ENCODE assay signal across 17 cellular contexts in genomic region chr14:61323970-61324369, GRCh38. TPM values are rescaled to one million over a fixed set of nuclear protein-coding genes. Genes with fewer than 3 reads are reported as not detected.
DNase-seq lines count a peak whose midpoint lies in the region; ATAC-seq and TF ChIP-seq lines count a peak whose summit lies in the region.
"Had no signal": no experiment of that assay in that cellular context is flagged by ENCODE, and none has a peak within 500 bp of the region (broad histone marks: within the 10 kb centered on the region; RNA-seq: fewer than 3 reads in every experiment).

No MANE protein-coding gene starts in this region.

- intact Hi-C loops in activated CD4-positive, alpha-beta T cell treated with anti-CD3 and anti-CD28 coated beads, Interleukin-2, amount 10 ng/mL, durations not matched to agents 24 days and 14 days (cut with micrococcal nuclease) = loop anchor here (1.0 to 10.0 kb wide), 4 partner anchors 27 to 131 kb away; partner anchors contain the start of gene TMEM30B
- intact Hi-C loops in stomach (cut with DNase I; ENCODE audit: low total_unique reads) = no loop called here

- no peaks in the 10 kb centered on the region for H3K27me3 ChIP-seq in RWPE2 (ENCODE audit: insufficient read depth, poor library complexity, severe bottlenecking)
- no peaks in the 10 kb centered on the region for H3K27me3 ChIP-seq in foreskin keratinocyte
- peaks cover 0 to 32% (median 10%) of the 10 kb centered on the region in 3 donors for H3K27me3 ChIP-seq in stomach
- no peaks in the 10 kb centered on the region for H3K27me3 ChIP-seq in brain microvascular endothelial cell (replicated peaks)
- H3K27me3 ChIP-seq: ovary had no signal

- in situ Hi-C loops in brain microvascular endothelial cell (cut with HindIII; ENCODE audit: low pct_ligation_motif_present, low sequenced_read_pairs) = no loop called here

- H3K36me3 ChIP-seq in RWPE2 (ENCODE audit: low read depth) = peaks cover 12% of the 10 kb centered on the region
- H3K36me3 ChIP-seq in stomach = no peaks in the 10 kb centered on the region
- no peaks in the 10 kb centered on the region for H3K36me3 ChIP-seq in brain microvascular endothelial cell (replicated peaks)
- H3K36me3 ChIP-seq: HAP-1, ovary had no signal

- TF ChIP-seq EP300 in stomach (IDR thresholded peaks at IDR 0.05) = no peak

- 69 to 78% (median 72%) methylated on average over 6 of the region's 6 CpGs for WGBS in stomach, 5 donors

- peaks cover 41% of the 10 kb centered on the region for H3K4me1 Mint-ChIP-seq in activated CD4-positive, alpha-beta T cell treated with anti-CD3 and anti-CD28 coated beads, Interleukin-2, amount 10 ng/mL, durations not matched to agents 24 days and 14 days

- peak overlapping the region; percentile 68 for H3K27ac ChIP-seq in RWPE2 (ENCODE audit: poor library complexity, severe bottlenecking)
- H3K27ac ChIP-seq in foreskin keratinocyte = peak overlapping the region; percentile 92
- peak overlapping the region in 4 of 5 donors; percentile 37 to 87 (median 81) for H3K27ac ChIP-seq in stomach
- no peak overlapping the region for H3K27ac ChIP-seq in brain microvascular endothelial cell
- H3K27ac ChIP-seq: A549, ovary had no signal

- H3K27ac Mint-ChIP-seq in activated CD4-positive, alpha-beta T cell treated with anti-CD3 and anti-CD28 coated beads, Interleukin-2, amount 10 ng/mL, durations not matched to agents 24 days and 14 days = peak overlapping the region; percentile 91
- H3K27ac Mint-ChIP-seq: stimulated activated memory B cell treated with anti-CD40 and anti-IgM and Interleukin-4, amounts not matched to agents 10 μg/mL and 1 μg/mL and 100 μg/mL, for 72 hours; WTC11 had no signal

- no peaks in the 10 kb centered on the region for H3K27me3 Mint-ChIP-seq in activated CD4-positive, alpha-beta T cell treated with anti-CD3 and anti-CD28 coated beads, Interleukin-2, amount 10 ng/mL, durations not matched to agents 24 days and 14 days

- TF ChIP-seq CTCF in RWPE2 (IDR thresholded peaks at IDR 0.05; ENCODE audit: poor library complexity, severe bottlenecking) (no peak), foreskin keratinocyte (conservative IDR thresholded peaks at IDR 0.05) (no peak), stomach (IDR thresholded peaks at IDR 0.05) (no peak), brain microvascular endothelial cell (IDR thresholded peaks at IDR 0.05; ENCODE audit: low read depth, low read length, missing control alignments) (no peak)

- peaks cover 37% of the 10 kb centered on the region for H3K36me3 Mint-ChIP-seq in activated CD4-positive, alpha-beta T cell treated with anti-CD3 and anti-CD28 coated beads, Interleukin-2, amount 10 ng/mL, durations not matched to agents 24 days and 14 days (ENCODE audit: low read depth)
- H3K36me3 Mint-ChIP-seq: stimulated activated memory B cell treated with anti-CD40 and anti-IgM and Interleukin-4, amounts not matched to agents 10 μg/mL and 1 μg/mL and 100 μg/mL, for 72 hours had no signal

- peak; percentile 63 for DNase-seq in activated CD4-positive, alpha-beta T cell treated with anti-CD3 and anti-CD28 coated beads, Interleukin-2, amount 10 ng/mL, durations not matched to agents 24 days and 14 days
- DNase-seq in activated CD4-positive, alpha-beta T cell treated with anti-CD3 and anti-CD28 coated beads, Interleukin-2, amount 50 U/mL, for 4 hours = no peak
- DNase-seq in RWPE2 (ENCODE audit: low spot score) (no peak), foreskin keratinocyte (no peak), stomach (no peak), brain microvascular endothelial cell (no peak)
- DNase-seq in stimulated activated naive CD4-positive, alpha-beta T cell (lab: John Stamatoyannopoulos, UW) = no peak
- DNase-seq: cortex of kidney, foreskin fibroblast, NCI-H1436, NCI-H69, ovary had no signal

- no peak for TF ChIP-seq POLR2A in stomach (IDR thresholded peaks at IDR 0.05)

- peaks cover 21% of the 10 kb centered on the region for H3K4me1 ChIP-seq in RWPE2 (ENCODE audit: insufficient read depth, poor library complexity, severe bottlenecking)
- H3K4me1 ChIP-seq in foreskin keratinocyte = no peaks in the 10 kb centered on the region
- peaks cover 4 to 27% (median 19%) of the 10 kb centered on the region in 4 donors for H3K4me1 ChIP-seq in stomach

- H3K9me3 Mint-ChIP-seq in activated CD4-positive, alpha-beta T cell treated with anti-CD3 and anti-CD28 coated beads, Interleukin-2, amount 10 ng/mL, durations not matched to agents 24 days and 14 days = no peaks in the 10 kb centered on the region

- ATAC-seq in RWPE2 (ENCODE audit: low read depth) = no peak
- ATAC-seq in foreskin keratinocyte = no peak
- no peak for ATAC-seq in HG03469 (IDR thresholded peaks at IDR 0.05; ENCODE audit: unreplicated experiment)
- ATAC-seq: A549; stimulated activated memory B cell treated with anti-CD40 and anti-IgM and Interleukin-4, amounts not matched to agents 10 μg/mL and 1 μg/mL and 100 μg/mL, for 72 hours; WTC11 had no signal

- H3K9me3 ChIP-seq in RWPE2 (ENCODE audit: severe bottlenecking) (no peaks in the 10 kb centered on the region), stomach (no peaks in the 10 kb centered on the region)
- H3K9me3 ChIP-seq: A549, HAP-1, ovary had no signal

- H3K4me3 Mint-ChIP-seq in activated CD4-positive, alpha-beta T cell treated with anti-CD3 and anti-CD28 coated beads, Interleukin-2, amount 10 ng/mL, durations not matched to agents 24 days and 14 days = peak overlapping the region; percentile 93
- H3K4me3 Mint-ChIP-seq: stimulated activated memory B cell treated with anti-CD40 and anti-IgM and Interleukin-4, amounts not matched to agents 10 μg/mL and 1 μg/mL and 100 μg/mL, for 72 hours had no signal

- no peak overlapping the region for H3K4me3 ChIP-seq in RWPE2 (ENCODE audit: severe bottlenecking)
- peak overlapping the region; percentile 2 to 71 (median 36) for H3K4me3 ChIP-seq in stomach
- H3K4me3 ChIP-seq in brain microvascular endothelial cell (ENCODE audit: low read depth, low read length) = no peak overlapping the region
- H3K4me3 ChIP-seq: HAP-1, ovary had no signal

RNA-seq across cellular contexts. Expression of gene PRKCH, which starts 2.6 kb away (rescaled TPM):
- 108 and 118 TPM in 2 replicates for total RNA-seq in activated CD4-positive, alpha-beta T cell treated with anti-CD3 and anti-CD28 coated beads, Interleukin-2, amount 10 ng/mL, durations not matched to agents 24 days and 14 days
- total RNA-seq in foreskin keratinocyte (12.7 and 15.2 TPM in 2 replicates), stomach (10 to 100 TPM in 4 of 5 donors, 1 to 10 TPM in 1; 6.1 to 84.0 (median 46.3) TPM)
- polyA plus RNA-seq in foreskin keratinocyte (5.6 and 7.9 TPM in 2 replicates), stomach (1 to 10 TPM; 5.5 to 7.5 (median 6.1) TPM)

RNA-seq across cellular contexts. Expression of gene TMEM30B, which starts 42.8 kb away (rescaled TPM):
- 0.44 and 0.47 TPM in 2 replicates for total RNA-seq in activated CD4-positive, alpha-beta T cell treated with anti-CD3 and anti-CD28 coated beads, Interleukin-2, amount 10 ng/mL, durations not matched to agents 24 days and 14 days
- total RNA-seq in foreskin keratinocyte = 17.9 and 19.8 TPM in 2 replicates
- polyA plus RNA-seq in foreskin keratinocyte = 7.6 and 9.5 TPM in 2 replicates
- 10 to 100 TPM; 15.8 to 52.2 (median 22.0) TPM for total RNA-seq in stomach
- polyA plus RNA-seq in stomach = 10 to 100 TPM; 11.2 to 14.6 (median 12.5) TPM

Comparison
In these comparisons a context has a peak if more than half of its experiments do, and no peak if none do; other contexts are left out.
1. H3K4me3 ChIP-seq: peak in stomach (4 of 4); none in RWPE2 (single experiment) and brain microvascular endothelial cell (single experiment).
2. RNA of gene TMEM30B, which starts 42.8 kb away (total RNA-seq): 15.8 to 52.2 TPM in stomach and 17.9 to 19.8 TPM in foreskin keratinocyte; 0.44 to 0.47 TPM in activated CD4-positive, alpha-beta T cell treated with anti-CD3 and anti-CD28 coated beads, Interleukin-2, amount 10 ng/mL, durations not matched to agents 24 days and 14 days; every median in the first group is over 10 times any median in the second.